Comparison of ENCODE assay signal across 12 cellular contexts in genomic region chr1:201536542-201536941, GRCh38. TPM values are rescaled to one million over a fixed set of nuclear protein-coding genes. Genes with fewer than 3 reads are reported as not detected.
DNase-seq lines count a peak whose midpoint lies in the region; TF ChIP-seq lines count a peak whose summit lies in the region.
"Had no signal": no experiment of that assay in that cellular context is flagged by ENCODE, and none has a peak within 500 bp of the region (broad histone marks: within the 10 kb centered on the region; RNA-seq: fewer than 3 reads in every experiment).

No MANE protein-coding gene starts in this region.

- H3K27me3 ChIP-seq in breast epithelium = no peaks in the 10 kb centered on the region
- no peaks in the 10 kb centered on the region for H3K27me3 ChIP-seq in mesenchymal stem cell (ENCODE audit: control insufficient read depth in 1 of 2, insufficient read depth in 1 of 2, low read length in 2 of 2)
- H3K27me3 ChIP-seq in vagina = no peaks in the 10 kb centered on the region
- H3K27me3 ChIP-seq: BE2C had no signal

- H3K27me3 Mint-ChIP-seq in MCF 10A (ENCODE audit: insufficient read depth, unreplicated experiment) = no peaks in the 10 kb centered on the region

- POLR2A ChIA-PET in MCF 10A (lab: Yijun Ruan, JAX) = interaction anchor here (1.1 to 1.5 kb wide), 3 partner anchors 13 to 75 kb away, joined by 3 to 5 read pairs (median 4); no protein-coding TSS in a partner anchor

- no peak overlapping the region for H2AFZ ChIP-seq in mesenchymal stem cell (ENCODE audit: low read depth, low read length)

- H2BK12ac ChIP-seq in mesenchymal stem cell (ENCODE audit: low read length in 2 of 2) = peak overlapping the region; percentile 90 to 95

- H3K4me1 Mint-ChIP-seq in MCF 10A (ENCODE audit: insufficient read depth, unreplicated experiment) = peaks cover 35% of the 10 kb centered on the region

- no peak overlapping the region for H3K4ac ChIP-seq in mesenchymal stem cell (ENCODE audit: low read depth in 1 of 2, low read length in 2 of 2)

- H3K4me1 ChIP-seq in breast epithelium = peaks cover 5 to 23% of the 10 kb centered on the region in 2 donors
- H3K4me1 ChIP-seq in mesenchymal stem cell (ENCODE audit: control insufficient read depth, insufficient read depth, low read depth, low read length) = peaks cover 17% of the 10 kb centered on the region
- H3K4me1 ChIP-seq in vagina = peaks cover 68% of the 10 kb centered on the region

- peak overlapping the region in 1 of 2 donors; percentile 54 for H3K27ac ChIP-seq in breast epithelium
- peak overlapping the region; percentile 8 to 84 for H3K27ac ChIP-seq in coronary artery
- H3K27ac ChIP-seq in mesenchymal stem cell (ENCODE audit: low read length, poor library complexity, severe bottlenecking) = peak overlapping the region; percentile 30
- peak overlapping the region; percentile 90 for H3K27ac ChIP-seq in vagina

- H2BK15ac ChIP-seq in mesenchymal stem cell (ENCODE audit: low read depth, poor library complexity, severe bottlenecking) = peak overlapping the region; percentile 84

- intact Hi-C loops in MCF 10A (cut with micrococcal nuclease) (no loop called here), breast epithelium (cut with DNase I; ENCODE audit: low total_unique reads) (loop anchor here (5.0 kb wide), 1 partner anchor 261 kb away; no protein-coding TSS in a partner anchor), vagina (cut with DNase I) (loop anchor here (5.0 to 10.0 kb wide), 3 partner anchors 56 to 418 kb away; partner anchors contain the start of gene TIMM17A)

- H3K4me2 ChIP-seq in mesenchymal stem cell (ENCODE audit: low read length, poor library complexity, severe bottlenecking) = no peak overlapping the region

- H2BK5ac ChIP-seq in mesenchymal stem cell (ENCODE audit: low read depth, low read length, poor library complexity, severe bottlenecking) = no peak overlapping the region

- no peak overlapping the region for H3K23ac ChIP-seq in mesenchymal stem cell (ENCODE audit: low read length in 2 of 2)

- TF ChIP-seq POLR2A in breast epithelium (IDR thresholded peaks at IDR 0.05) = no peak
- no peak for TF ChIP-seq POLR2A in vagina (IDR thresholded peaks at IDR 0.05)

- H3K18ac ChIP-seq in mesenchymal stem cell (ENCODE audit: low read depth in 1 of 2, low read length in 2 of 2) = peak overlapping the region in 1 of 2 experiments; percentile 61

- peak; percentile 85 for DNase-seq in MCF 10A (ENCODE audit: unreplicated experiment)
- DNase-seq in breast epithelium (ENCODE audit: low spot score in 2 of 2) = no peak
- peak; percentile 73 for DNase-seq in coronary artery (ENCODE audit: low spot score)
- DNase-seq in mesenchymal stem cell = peak; percentile 92
- DNase-seq in vagina (ENCODE audit: extremely low spot score in 2 of 2) = peak in 1 of 2 donors; percentile 93
- no peak for DNase-seq in pons (ENCODE audit: low spot score)
- no peak for DNase-seq in NCI-H446 treated with DMSO at 0.1 percent for 48 hours (lab: John Stamatoyannopoulos, UW)
- DNase-seq in NCI-H82 (lab: John Stamatoyannopoulos, UW) = no peak
- DNase-seq: BE2C, H7, KG1, nucleus accumbens had no signal

- H3K27ac Mint-ChIP-seq in MCF 10A (ENCODE audit: low read depth, unreplicated experiment) = peak overlapping the region; percentile 61

- H3K9ac ChIP-seq in mesenchymal stem cell (ENCODE audit: low read length) = peak overlapping the region; percentile 76

- TF ChIP-seq CTCF in MCF 10A (IDR thresholded peaks at IDR 0.05; ENCODE audit: unreplicated experiment) (no peak), breast epithelium (IDR thresholded peaks at IDR 0.05) (no peak), coronary artery (IDR thresholded peaks at IDR 0.05) (no peak), vagina (IDR thresholded peaks at IDR 0.05) (no peak)

- no peak overlapping the region for H3K4me3 ChIP-seq in breast epithelium
- H3K4me3 ChIP-seq in coronary artery = no peak overlapping the region
- peak overlapping the region in 1 of 2 experiments; percentile 73 for H3K4me3 ChIP-seq in mesenchymal stem cell (ENCODE audit: insufficient read depth in 1 of 2, low read depth in 1 of 2, low read length in 2 of 2)
- peak overlapping the region in 1 of 2 donors; percentile 1 for H3K4me3 ChIP-seq in vagina

- CTCF ChIA-PET in MCF 10A (lab: Yijun Ruan, JAX) = interaction anchor here (1.7 to 12.2 kb wide), 8 partner anchors 8 to 257 kb away, joined by 7 to 241 read pairs (median 20); no protein-coding TSS in a partner anchor

- H3K36me3 Mint-ChIP-seq in MCF 10A (ENCODE audit: insufficient read depth, unreplicated experiment) = no peaks in the 10 kb centered on the region

- H3K36me3 ChIP-seq in breast epithelium (no peaks in the 10 kb centered on the region), mesenchymal stem cell (ENCODE audit: control insufficient read depth in 1 of 2, insufficient read depth in 2 of 2, low read depth in 1 of 2, low read length in 2 of 2) (no peaks in the 10 kb centered on the region), vagina (no peaks in the 10 kb centered on the region)
- H3K36me3 ChIP-seq: BE2C had no signal

- H4K8ac ChIP-seq in mesenchymal stem cell (ENCODE audit: low read length) = peak overlapping the region; percentile 32

- H3K9me3 ChIP-seq in breast epithelium = no peaks in the 10 kb centered on the region
- no peaks in the 10 kb centered on the region for H3K9me3 ChIP-seq in mesenchymal stem cell (ENCODE audit: control insufficient read depth, low read length)
- no peaks in the 10 kb centered on the region for H3K9me3 ChIP-seq in vagina
- H3K9me3 ChIP-seq: BE2C had no signal

- no TSS peak for BruUV-seq in MCF 10A (replicated peaks; lab: Mats Ljungman, UMichigan)

- H3K9me3 Mint-ChIP-seq in MCF 10A (ENCODE audit: unreplicated experiment) = no peaks in the 10 kb centered on the region

- H3K79me1 ChIP-seq in mesenchymal stem cell (replicated peaks; ENCODE audit: low read length, poor library complexity, severe bottlenecking) = peaks cover 2% of the 10 kb centered on the region

- no peak overlapping the region for H3K14ac ChIP-seq in mesenchymal stem cell (ENCODE audit: low read length in 2 of 2)

- H4K91ac ChIP-seq in mesenchymal stem cell (ENCODE audit: low read length) = peak overlapping the region; percentile 91

- WGBS in mesenchymal stem cell = 45% methylated on average over 4 of the region's 4 CpGs

- peak overlapping the region; percentile 14 for H3K4me3 Mint-ChIP-seq in MCF 10A (ENCODE audit: unreplicated experiment)

- H2BK120ac ChIP-seq in mesenchymal stem cell (ENCODE audit: low read depth, low read length) = no peak overlapping the region

- peak overlapping the region; percentile 66 for H2AK5ac ChIP-seq in mesenchymal stem cell (ENCODE audit: low read length, severe bottlenecking)

RNA-seq across cellular contexts. Expression of gene NAV1, which starts 2.4 kb away (rescaled TPM):
- total RNA-seq in MCF 10A (2022) (31.4 and 34.9 TPM in 2 replicates), breast epithelium (10 to 100 TPM; 11.3 to 31.5 (median 22.7) TPM), vagina (45.9 TPM)
- 51.4 TPM for polyA plus RNA-seq in mesenchymal stem cell (2013, experiment 1 of 2)
- 45.4 TPM for polyA plus RNA-seq in mesenchymal stem cell (2013, experiment 2 of 2)

RNA-seq across cellular contexts. Expression of gene CSRP1, which starts 29.6 kb away (rescaled TPM):
- 263 and 358 TPM in 2 replicates for total RNA-seq in MCF 10A (2022)
- 1,000 to 10,000 TPM in 1 of 3 donors, 100 to 1,000 TPM in 2; 186 to 1,491 (median 767) TPM for total RNA-seq in breast epithelium
- 86.6 TPM for polyA plus RNA-seq in mesenchymal stem cell (2013, experiment 1 of 2)
- polyA plus RNA-seq in mesenchymal stem cell (2013, experiment 2 of 2) = 85.7 TPM
- 729 TPM for total RNA-seq in vagina

Comparison
In these comparisons a context has a peak if more than half of its experiments do, and no peak if none do; other contexts are left out.
1. DNase-seq: peak in MCF 10A (single experiment), coronary artery (single experiment) and mesenchymal stem cell (single experiment); none in breast epithelium (0 of 2), pons (single experiment), NCI-H446 treated with DMSO at 0.1 percent for 48 hours (single experiment) and NCI-H82 (single experiment).